25 cellular contexts compared by ENCODE assay signal in genomic region chr11:45945392-45945999, GRCh38. TPM values are rescaled to one million over a fixed set of nuclear protein-coding genes. Genes with fewer than 3 reads are reported as not detected.
DNase-seq lines count a peak whose midpoint lies in the region; ATAC-seq, FAIRE-seq and TF ChIP-seq lines count a peak whose summit lies in the region.
"Had no signal": no experiment of that assay in that cellular context is flagged by ENCODE, and none has a peak within 500 bp of the region (broad histone marks: within the 10 kb centered on the region; RNA-seq: fewer than 3 reads in every experiment).

No MANE protein-coding gene starts in this region.

- TF ChIP-seq POLR2A in thyroid gland (IDR thresholded peaks at IDR 0.05) = no peak

- H3K4me1 ChIP-seq in HEK293 (ENCODE audit: control insufficient read depth, insufficient read depth, low read length) (no peaks in the 10 kb centered on the region), kidney (ENCODE audit: control insufficient read depth in 1 of 2, insufficient read depth in 1 of 2, low read depth in 1 of 2, low read length in 2 of 2) (peaks cover 6 to 10% of the 10 kb centered on the region in 2 donors), thyroid gland (no peaks in the 10 kb centered on the region)

- ATAC-seq in activated B cell treated with CpG ODN at 0.5 μM for 24 hours (ENCODE audit: low read depth) (no peak), GM18858 (IDR thresholded peaks at IDR 0.05; ENCODE audit: unreplicated experiment) (no peak)
- no peak for ATAC-seq in stimulated activated naive B cell treated with anti-CD40 and anti-IgM and Interleukin-4, amounts not matched to agents 10 μg/mL and 1 μg/mL and 100 μg/mL, for 72 hours (replicated peaks)
- ATAC-seq: PC-3 had no signal

- H3K36me3 Mint-ChIP-seq in activated B cell treated with CpG ODN at 0.5 μM for 24 hours (ENCODE audit: low read depth) = peaks cover 77% of the 10 kb centered on the region
- peaks cover 15 to 50% of the 10 kb centered on the region in 2 donors for H3K36me3 Mint-ChIP-seq in stimulated activated naive B cell treated with anti-CD40 and anti-IgM and Interleukin-4, amounts not matched to agents 10 μg/mL and 1 μg/mL and 100 μg/mL, for 72 hours
- peaks cover 18% of the 10 kb centered on the region for H3K36me3 Mint-ChIP-seq in activated naive CD4-positive, alpha-beta T cell treated with anti-CD3 and anti-CD28 coated beads for 36 hours (ENCODE audit: low read depth)

- H3K4me3 Mint-ChIP-seq in activated B cell treated with CpG ODN at 0.5 μM for 24 hours = no peak overlapping the region
- H3K4me3 Mint-ChIP-seq in stimulated activated naive B cell treated with anti-CD40 and anti-IgM and Interleukin-4, amounts not matched to agents 10 μg/mL and 1 μg/mL and 100 μg/mL, for 72 hours = no peak overlapping the region
- H3K4me3 Mint-ChIP-seq in activated naive CD4-positive, alpha-beta T cell treated with anti-CD3 and anti-CD28 coated beads for 36 hours = no peak overlapping the region
- H3K4me3 Mint-ChIP-seq: CD14-positive monocyte, H9, IgD-negative memory B cell had no signal

- H3K9me3 ChIP-seq in HEK293 (ENCODE audit: control insufficient read depth, insufficient read depth, low read depth, low read length) (no peaks in the 10 kb centered on the region), kidney (ENCODE audit: control insufficient read depth in 1 of 2, low read length in 2 of 2) (no peaks in the 10 kb centered on the region), thyroid gland (no peaks in the 10 kb centered on the region)
- H3K9me3 ChIP-seq: MG63 had no signal

- H3K4me3 ChIP-seq in HEK293 (ENCODE audit: low read depth, low read length) (no peak overlapping the region), kidney (ENCODE audit: low read length in 2 of 2) (no peak overlapping the region), thyroid gland (replicated peaks in 1 of 3) (no peak overlapping the region)
- H3K4me3 ChIP-seq: MG63 had no signal

- no peaks in the 10 kb centered on the region for H3K27me3 Mint-ChIP-seq in activated B cell treated with CpG ODN at 0.5 μM for 24 hours
- no peaks in the 10 kb centered on the region for H3K27me3 Mint-ChIP-seq in stimulated activated naive B cell treated with anti-CD40 and anti-IgM and Interleukin-4, amounts not matched to agents 10 μg/mL and 1 μg/mL and 100 μg/mL, for 72 hours
- H3K27me3 Mint-ChIP-seq in activated naive CD4-positive, alpha-beta T cell treated with anti-CD3 and anti-CD28 coated beads for 36 hours (ENCODE audit: low read depth) = no peaks in the 10 kb centered on the region
- H3K27me3 Mint-ChIP-seq: IgD-negative memory B cell had no signal

- CTCF ChIA-PET in HEK293 (lab: Yijun Ruan, JAX) = interaction anchor here (2.8 kb wide), 1 partner anchor 19 kb away, joined by 13 read pairs; no protein-coding TSS in a partner anchor
- CTCF ChIA-PET in activated B cell treated with CpG ODN at 0.5 μM for 24 hours (lab: Charles Lee) = no interaction called here
- CTCF ChIA-PET in activated naive CD4-positive, alpha-beta T cell treated with anti-CD3 and anti-CD28 coated beads for 36 hours (lab: Charles Lee) = no interaction called here

- TF ChIP-seq CTCF in HEK293 (tag by site-specific recombination; IDR thresholded peaks at IDR 0.05) (no peak), activated B cell treated with CpG ODN at 0.5 μM for 24 hours (IDR thresholded peaks at IDR 0.05) (no peak), kidney (IDR thresholded peaks at IDR 0.05; ENCODE audit: borderline replicate concordance, extremely low read depth, insufficient read depth) (no peak), thyroid gland (IDR thresholded peaks at IDR 0.05) (no peak)

- FAIRE-seq in kidney (lab: Jason Lieb, UNC) = no peak
- FAIRE-seq: G401.6 had no signal

- no peak overlapping the region for H3K9ac ChIP-seq in kidney (ENCODE audit: low read length in 2 of 2)

- H3K4me1 Mint-ChIP-seq in activated B cell treated with CpG ODN at 0.5 μM for 24 hours = peaks cover 10% of the 10 kb centered on the region
- H3K4me1 Mint-ChIP-seq in stimulated activated naive B cell treated with anti-CD40 and anti-IgM and Interleukin-4, amounts not matched to agents 10 μg/mL and 1 μg/mL and 100 μg/mL, for 72 hours = peaks cover 7 to 20% of the 10 kb centered on the region in 2 donors
- peaks cover 5% of the 10 kb centered on the region for H3K4me1 Mint-ChIP-seq in activated naive CD4-positive, alpha-beta T cell treated with anti-CD3 and anti-CD28 coated beads for 36 hours (ENCODE audit: low read depth)
- H3K4me1 Mint-ChIP-seq: CD14-positive monocyte, H9 had no signal

- no peaks in the 10 kb centered on the region for H3K27me3 ChIP-seq in thyroid gland
- H3K27me3 ChIP-seq: MG63 had no signal

- intact Hi-C loops in activated B cell treated with CpG ODN at 0.5 μM for 24 hours (cut with micrococcal nuclease) (no loop called here), kidney (cut with DNase I) (no loop called here), thyroid gland (cut with DNase I) (no loop called here)
- intact Hi-C loops in activated naive CD4-positive, alpha-beta T cell treated with anti-CD3 and anti-CD28 coated beads for 36 hours (cut with micrococcal nuclease) = no loop called here

- H3K27ac Mint-ChIP-seq in activated B cell treated with CpG ODN at 0.5 μM for 24 hours = peak overlapping the region; percentile 33
- H3K27ac Mint-ChIP-seq in stimulated activated naive B cell treated with anti-CD40 and anti-IgM and Interleukin-4, amounts not matched to agents 10 μg/mL and 1 μg/mL and 100 μg/mL, for 72 hours = peak overlapping the region; percentile 38
- no peak overlapping the region for H3K27ac Mint-ChIP-seq in activated naive CD4-positive, alpha-beta T cell treated with anti-CD3 and anti-CD28 coated beads for 36 hours
- H3K27ac Mint-ChIP-seq: H9 had no signal

- no peak for DNase-seq in activated B cell treated with CpG ODN at 0.5 μM for 24 hours
- DNase-seq in kidney = no peak
- no peak for DNase-seq in stimulated activated naive B cell treated with anti-CD40 and anti-IgM and Interleukin-4, amounts not matched to agents 10 μg/mL and 1 μg/mL and 100 μg/mL, for 72 hours
- DNase-seq in thyroid gland = no peak
- no peak for DNase-seq in activated naive CD4-positive, alpha-beta T cell treated with anti-CD3 and anti-CD28 coated beads for 36 hours
- DNase-seq: ACHN, AML-193, DMS 273 treated with DMSO at 0.1 percent for 48 hours, DND-41, H9, Kasumi-1, MG63, NCI-H1092, NCI-H1436 treated with DMSO at 0.1 percent for 48 hours, NCI-H2029, NCI-H345, NCI-H526, PC-3, RPMI8226, SIG-M5 had no signal

- H3K36me3 ChIP-seq in HEK293 (ENCODE audit: control insufficient read depth in 2 of 2, insufficient read depth in 1 of 2, low read length in 2 of 2) (peaks cover 0 to 53% of the 10 kb centered on the region in 2 experiments; a peak in 1 of 3 replicates), kidney (ENCODE audit: control insufficient read depth in 1 of 2, insufficient read depth in 2 of 2, low read length in 2 of 2) (peaks cover 10 to 18% of the 10 kb centered on the region in 2 donors), thyroid gland (peaks cover 26 to 35% of the 10 kb centered on the region in 2 donors)

- no peaks in the 10 kb centered on the region for H3K9me3 Mint-ChIP-seq in activated B cell treated with CpG ODN at 0.5 μM for 24 hours
- no peaks in the 10 kb centered on the region for H3K9me3 Mint-ChIP-seq in stimulated activated naive B cell treated with anti-CD40 and anti-IgM and Interleukin-4, amounts not matched to agents 10 μg/mL and 1 μg/mL and 100 μg/mL, for 72 hours
- no peaks in the 10 kb centered on the region for H3K9me3 Mint-ChIP-seq in activated naive CD4-positive, alpha-beta T cell treated with anti-CD3 and anti-CD28 coated beads for 36 hours
- H3K9me3 Mint-ChIP-seq: CD14-positive monocyte, H9, IgD-negative memory B cell had no signal

- H3K27ac ChIP-seq in HEK293 (ENCODE audit: extremely low read depth, low read depth, low read length) = no peak overlapping the region
- peak overlapping the region; percentile 24 to 33 for H3K27ac ChIP-seq in kidney (ENCODE audit: low read depth in 2 of 2, low read length in 2 of 2)
- H3K27ac ChIP-seq in thyroid gland = no peak overlapping the region

- POLR2A ChIA-PET in HEK293 (lab: Yijun Ruan, JAX) (no interaction called here), activated B cell treated with CpG ODN at 0.5 μM for 24 hours (lab: Charles Lee) (interaction anchor here (0.9 to 1.4 kb wide), 2 partner anchors 15 to 24 kb away, joined by 3 to 4 read pairs; no protein-coding TSS in a partner anchor)

- 97 to 100% methylated on average over 3 of the region's 3 CpGs for WGBS in thyroid gland, 2 donors

TF ChIP-seq in HEK293, 187 proteins besides CTCF, POLR2A, EP300 and RAD21 (continues in another document):
- TF ChIP-seq BCL11A (tag by site-specific recombination; IDR thresholded peaks at IDR 0.05; ENCODE audit: low read depth) (no peak), ZNF37A (tag by site-specific recombination; IDR thresholded peaks at IDR 0.05) (no peak), SCRT2 (tag by site-specific recombination; IDR thresholded peaks at IDR 0.05) (peak; percentile 25; the same call in 1 of the 2 replicates), ZIC2 (tag by site-specific recombination; IDR thresholded peaks at IDR 0.05) (no peak), KLF8 (tag by site-specific recombination; IDR thresholded peaks at IDR 0.05) (no peak), ZNF239 (tag by site-specific recombination; IDR thresholded peaks at IDR 0.05) (no peak)

RNA-seq across cellular contexts. Expression of gene LARGE2, which starts 23.0 kb away (rescaled TPM):
- 47.4 and 59.7 TPM in 2 replicates for total RNA-seq in activated B cell treated with CpG ODN at 0.5 μM for 24 hours
- 13.1 TPM for total RNA-seq in kidney
- 29.8 TPM for polyA plus RNA-seq in kidney (ENCODE audit: insufficient read depth, low read depth, low replicate concordance)
- 10 to 100 TPM; 11.2 to 19.0 (median 14.1) TPM for total RNA-seq in thyroid gland
- under 1 TPM; 0.48 to 0.52 TPM for total RNA-seq in activated naive CD4-positive, alpha-beta T cell treated with anti-CD3 and anti-CD28 coated beads for 36 hours
- polyA plus RNA-seq: CD14-positive monocyte had no signal

RNA-seq across cellular contexts. Expression of gene PEX16, which starts 27.8 kb away (rescaled TPM):
- total RNA-seq in activated B cell treated with CpG ODN at 0.5 μM for 24 hours (72.0 and 77.7 TPM in 2 replicates), kidney (38.4 TPM), thyroid gland (10 to 100 TPM; 28.5 to 41.2 (median 29.5) TPM)
- 46.0 TPM for polyA plus RNA-seq in kidney (ENCODE audit: insufficient read depth, low read depth, low replicate concordance)
- 10 to 100 TPM; 28.6 to 32.5 TPM for total RNA-seq in activated naive CD4-positive, alpha-beta T cell treated with anti-CD3 and anti-CD28 coated beads for 36 hours

RNA-seq across cellular contexts. Expression of gene FREY1, which starts 38.4 kb away (rescaled TPM):
- total RNA-seq in activated B cell treated with CpG ODN at 0.5 μM for 24 hours = 3.9 and 4.6 TPM in 2 replicates
- total RNA-seq in kidney = 1.0 TPM
- polyA plus RNA-seq in kidney (ENCODE audit: insufficient read depth, low read depth, low replicate concordance) = 0.99 TPM
- total RNA-seq in thyroid gland = 1 to 10 TPM in 2 of 4 donors, not detected in 2; 1.8 to 2.6 TPM
- under 1 TPM; 0.32 to 0.76 TPM for total RNA-seq in activated naive CD4-positive, alpha-beta T cell treated with anti-CD3 and anti-CD28 coated beads for 36 hours
- polyA plus RNA-seq: CD14-positive monocyte, IgD-negative memory B cell had no signal

Comparison
In these comparisons a context has a peak if more than half of its experiments do, and no peak if none do; other contexts are left out.
1. H3K27ac ChIP-seq: peak in kidney (2 of 2); none in HEK293 (single experiment) and thyroid gland (0 of 3).